ENCODE assay signal across 14 cellular contexts in genomic region chr1:31310131-31310530, GRCh38. TPM values are rescaled to one million over a fixed set of nuclear protein-coding genes. Genes with fewer than 3 reads are reported as not detected.
A peak's percentile ranks its signal among the peaks of the same experiment; 100 is the strongest.
DNase-seq lines count a peak whose midpoint lies in the region; ATAC-seq and TF ChIP-seq lines count a peak whose summit lies in the region.
"Had no signal": no experiment of that assay in that cellular context is flagged by ENCODE, and none has a peak within 500 bp of the region (broad histone marks: within the 10 kb centered on the region; RNA-seq: fewer than 3 reads in every experiment).

No MANE protein-coding gene starts in this region.

- intact Hi-C loops in dorsolateral prefrontal cortex (cut with DNase I): no loop called here

- DNase-seq in AG08395 (ENCODE audit: low spot score) (peak; percentile 7), HFF-Myc (ENCODE audit: extremely low read depth, low read depth) (peak; percentile 95), NCI-H82 treated with DMSO at 0.1 percent for 48 hours (lab: John Stamatoyannopoulos, UW; ENCODE audit: unreplicated experiment) (peak; percentile 37), fibroblast of the conjunctiva (ENCODE audit: low read depth) (peak; percentile 59), HCEC 1CT (no peak), NCI-H1436 (lab: John Stamatoyannopoulos, UW) (no peak), dorsolateral prefrontal cortex (no peak)
- DNase-seq: 8988T; C1 segment of cervical spinal cord; CD4-positive, alpha-beta T cell; DMS79 had no signal

- H3K27ac ChIP-seq in dorsolateral prefrontal cortex: no peak overlapping the region

- no peak overlapping the region for H3K4me3 ChIP-seq in HFF-Myc (replicated peaks; ENCODE audit: low read depth, low read length)
- no peak overlapping the region for H3K4me3 ChIP-seq in dorsolateral prefrontal cortex
- H3K4me3 ChIP-seq: HAP-1 had no signal

- H3K27me3 ChIP-seq in dorsolateral prefrontal cortex: no peaks in the 10 kb centered on the region

- no peak for ATAC-seq in GM21360 (IDR thresholded peaks at IDR 0.05; ENCODE audit: unreplicated experiment)
- ATAC-seq: HepG2 had no signal

- TF ChIP-seq CTCF in HFF-Myc (IDR thresholded peaks at IDR 0.05; ENCODE audit: low read depth, low read length, missing control alignments) (no peak), dorsolateral prefrontal cortex (IDR thresholded peaks at IDR 0.05 in 54 of 56, conservative IDR thresholded peaks at IDR 0.05 in 2 of 56; ENCODE audit: low read depth in 1 of 56, partially characterized antibody in 56 of 56) (no peak)

RNA-seq across cellular contexts. Expression of gene ZCCHC17, which starts 13.3 kb away (rescaled TPM):
- 10 to 100 TPM; 27.3 to 71.7 (median 48.5) TPM for total RNA-seq in dorsolateral prefrontal cortex

RNA-seq across cellular contexts. Expression of gene SNRNP40, which starts 13.5 kb away (rescaled TPM):
- 10 to 100 TPM; 28.0 to 64.2 (median 38.5) TPM for total RNA-seq in dorsolateral prefrontal cortex

Comparison
In these comparisons a context has a peak if more than half of its experiments do, and no peak if none do; other contexts are left out.
1. DNase-seq: peak in AG08395 (single experiment), HFF-Myc (single experiment), NCI-H82 treated with DMSO at 0.1 percent for 48 hours (single experiment) and fibroblast of the conjunctiva (single experiment); none in HCEC 1CT (single experiment), NCI-H1436 (single experiment) and dorsolateral prefrontal cortex (0 of 10).